Comparison of ENCODE assay signal across 8 cellular contexts in genomic region chr19:49677901-49678674, GRCh38. TPM values are rescaled to one million over a fixed set of nuclear protein-coding genes. Genes with fewer than 3 reads are reported as not detected.
DNase-seq lines count a peak whose midpoint lies in the region; ATAC-seq and TF ChIP-seq lines count a peak whose summit lies in the region.

No MANE protein-coding gene starts in this region.

- peak; percentile 77 to 82 for TF ChIP-seq CTCF in Caco-2 (IDR thresholded peaks at IDR 0.05; ENCODE audit: insufficient read depth in 1 of 2, low read depth in 1 of 2, low read length in 1 of 2, severe bottlenecking in 1 of 2, unreplicated experiment in 1 of 2)
- peak; percentile 62 for TF ChIP-seq CTCF in foreskin fibroblast (IDR thresholded peaks at IDR 0.05; ENCODE audit: low read depth, low read length)
- peak; percentile 54 for TF ChIP-seq CTCF in thoracic aorta (IDR thresholded peaks at IDR 0.05)

- H3K27ac Mint-ChIP-seq in Caco-2 (ENCODE audit: unreplicated experiment): peak overlapping the region; percentile 99
- H3K27ac Mint-ChIP-seq in activated T-helper 2 cell treated with anti-CD3 and anti-CD28 coated beads, Interferon-gamma antibody, Interleukin-2, Interleukin-4, amounts not matched to agents 10 μg/mL and 5 μg/mL and 100 μg/mL, durations not matched to agents 14 hours and 24 hours and 36 hours: peak overlapping the region; percentile 93

- DNase-seq in Caco-2 (peak; percentile 86 to 89), HuH-7.5 (ENCODE audit: low spot score) (peak; percentile 81), RKO (ENCODE audit: low spot score) (peak; percentile 71), foreskin fibroblast (peak in 1 of 2 donors; percentile 79), nucleus accumbens (lab: John Stamatoyannopoulos, UW) (peak in 46 of 56 donors; percentile 12 to 77 (median 39)), thoracic aorta (ENCODE audit: low spot score) (no peak)
- peak; percentile 71 for DNase-seq in activated T-helper 2 cell treated with anti-CD3 and anti-CD28 coated beads, Interferon-gamma antibody, Interleukin-2, Interleukin-4, amounts not matched to agents 10 μg/mL and 5 μg/mL and 100 μg/mL, durations not matched to agents 14 hours and 24 hours and 36 hours (ENCODE audit: low spot score)

- H3K4me3 Mint-ChIP-seq in Caco-2 (ENCODE audit: unreplicated experiment): peak overlapping the region; percentile 78
- H3K4me3 Mint-ChIP-seq in activated T-helper 2 cell treated with anti-CD3 and anti-CD28 coated beads, Interferon-gamma antibody, Interleukin-2, Interleukin-4, amounts not matched to agents 10 μg/mL and 5 μg/mL and 100 μg/mL, durations not matched to agents 14 hours and 24 hours and 36 hours (ENCODE audit: low read depth): peak overlapping the region; percentile 93

- H3K9me3 Mint-ChIP-seq in Caco-2 (ENCODE audit: unreplicated experiment): no peaks in the 10 kb centered on the region
- no peaks in the 10 kb centered on the region for H3K9me3 Mint-ChIP-seq in activated T-helper 2 cell treated with anti-CD3 and anti-CD28 coated beads, Interferon-gamma antibody, Interleukin-2, Interleukin-4, amounts not matched to agents 10 μg/mL and 5 μg/mL and 100 μg/mL, durations not matched to agents 14 hours and 24 hours and 36 hours

- peak overlapping the region; percentile 100 for H3K4me3 ChIP-seq in Caco-2 (ENCODE audit: low read depth, low read length)
- H3K4me3 ChIP-seq in foreskin fibroblast (ENCODE audit: low read depth in 1 of 2, low read length in 2 of 2): peak overlapping the region; percentile 94 to 99
- H3K4me3 ChIP-seq in thoracic aorta: peak overlapping the region; percentile 87

- TSS peak; percentile 45 for BruUV-seq in Caco-2 (replicated peaks; lab: Mats Ljungman, UMichigan)

- POLR2A ChIA-PET in Caco-2 (lab: Charles Lee): interaction anchor here (0.5 to 2.3 kb wide), 4 partner anchors 13 to 88 kb away, joined by 4 to 15 read pairs (median 5); partner anchors contain the start of genes BCL2L12, IRF3 and RRAS

- H3K4me1 ChIP-seq in Caco-2 (peaks cover 15% of the 10 kb centered on the region), thoracic aorta (ENCODE audit: control insufficient read depth in 1 of 2, low read depth in 2 of 2) (peaks cover 24 to 41% of the 10 kb centered on the region in 2 donors)

- H3K4me1 Mint-ChIP-seq in Caco-2 (ENCODE audit: low read depth, unreplicated experiment): peaks cover 9% of the 10 kb centered on the region
- peaks cover 19% of the 10 kb centered on the region for H3K4me1 Mint-ChIP-seq in activated T-helper 2 cell treated with anti-CD3 and anti-CD28 coated beads, Interferon-gamma antibody, Interleukin-2, Interleukin-4, amounts not matched to agents 10 μg/mL and 5 μg/mL and 100 μg/mL, durations not matched to agents 14 hours and 24 hours and 36 hours (ENCODE audit: low read depth)

- H3K27me3 Mint-ChIP-seq in Caco-2 (ENCODE audit: insufficient read depth, unreplicated experiment): no peaks in the 10 kb centered on the region
- no peaks in the 10 kb centered on the region for H3K27me3 Mint-ChIP-seq in activated T-helper 2 cell treated with anti-CD3 and anti-CD28 coated beads, Interferon-gamma antibody, Interleukin-2, Interleukin-4, amounts not matched to agents 10 μg/mL and 5 μg/mL and 100 μg/mL, durations not matched to agents 14 hours and 24 hours and 36 hours (ENCODE audit: low read depth)

- peak overlapping the region; percentile 80 to 83 for H3K27ac ChIP-seq in thoracic aorta

- no peaks in the 10 kb centered on the region for H3K9me3 ChIP-seq in Caco-2
- H3K9me3 ChIP-seq in thoracic aorta: no peaks in the 10 kb centered on the region

- H3K36me3 ChIP-seq in Caco-2 (ENCODE audit: control insufficient read depth, insufficient read depth, low read length) (peaks cover 2% of the 10 kb centered on the region; the same call in 1 of the 2 replicates), thoracic aorta (peaks cover 18% of the 10 kb centered on the region)

- CTCF ChIA-PET in Caco-2 (lab: Charles Lee): interaction anchor here (0.7 to 1.9 kb wide), 4 partner anchors 35 to 202 kb away, joined by 3 to 8 read pairs (median 4); partner anchors contain the start of gene AP2A1

- H3K27me3 ChIP-seq in Caco-2 (replicated peaks; ENCODE audit: control insufficient read depth, insufficient read depth, low read length): no peaks in the 10 kb centered on the region
- H3K27me3 ChIP-seq in thoracic aorta (replicated peaks; ENCODE audit: insufficient read depth): no peaks in the 10 kb centered on the region

- intact Hi-C loops in Caco-2 (cut with micrococcal nuclease; ENCODE audit: unreplicated experiment): loop anchor here (2.0 to 5.0 kb wide), 3 partner anchors 65 to 189 kb away; partner anchors contain the start of genes AP2A1 and PNKP
- intact Hi-C loops in activated T-helper 2 cell treated with anti-CD3 and anti-CD28 coated beads, Interferon-gamma antibody, Interleukin-2, Interleukin-4, amounts not matched to agents 10 μg/mL and 5 μg/mL and 100 μg/mL, durations not matched to agents 14 hours and 24 hours and 36 hours (cut with micrococcal nuclease): loop anchor here (2.0 to 5.0 kb wide), 3 partner anchors 89 to 189 kb away; partner anchors contain the start of genes AP2A1, PNKP and RPS11

- no peak for ATAC-seq in thoracic aorta (ENCODE audit: insufficient number of reproducible peaks, low FRiP score, low read depth)
- ATAC-seq in HG02840 (IDR thresholded peaks at IDR 0.05; ENCODE audit: low FRiP score, unreplicated experiment): no peak

- H3K36me3 Mint-ChIP-seq in Caco-2 (ENCODE audit: insufficient read depth, unreplicated experiment): peaks cover 67% of the 10 kb centered on the region
- peaks cover 32% of the 10 kb centered on the region for H3K36me3 Mint-ChIP-seq in activated T-helper 2 cell treated with anti-CD3 and anti-CD28 coated beads, Interferon-gamma antibody, Interleukin-2, Interleukin-4, amounts not matched to agents 10 μg/mL and 5 μg/mL and 100 μg/mL, durations not matched to agents 14 hours and 24 hours and 36 hours (ENCODE audit: low read depth)

RNA-seq across cellular contexts. Expression of gene PRMT1, which starts 1.0 kb away (rescaled TPM):
- total RNA-seq in Caco-2 (2022): 326 and 343 TPM in 2 replicates
- 431 TPM in 2 replicates for total RNA-seq in activated T-helper 2 cell treated with anti-CD3 and anti-CD28 coated beads, Interferon-gamma antibody, Interleukin-2, Interleukin-4, amounts not matched to agents 10 μg/mL and 5 μg/mL and 100 μg/mL, durations not matched to agents 14 hours and 24 hours and 36 hours
- 100 to 1,000 TPM; 116 to 118 TPM for total RNA-seq in thoracic aorta

RNA-seq across cellular contexts. Expression of gene ADM5, which starts 11.3 kb away (rescaled TPM):
- total RNA-seq in Caco-2 (2022) (8.5 and 10.4 TPM in 2 replicates), thoracic aorta (1 to 10 TPM; 2.8 to 6.4 TPM)
- total RNA-seq in activated T-helper 2 cell treated with anti-CD3 and anti-CD28 coated beads, Interferon-gamma antibody, Interleukin-2, Interleukin-4, amounts not matched to agents 10 μg/mL and 5 μg/mL and 100 μg/mL, durations not matched to agents 14 hours and 24 hours and 36 hours: 7.2 and 7.3 TPM in 2 replicates

RNA-seq across cellular contexts. Expression of gene BCL2L12, which starts 12.4 kb away (rescaled TPM):
- total RNA-seq in Caco-2 (2022): 103 and 111 TPM in 2 replicates
- total RNA-seq in activated T-helper 2 cell treated with anti-CD3 and anti-CD28 coated beads, Interferon-gamma antibody, Interleukin-2, Interleukin-4, amounts not matched to agents 10 μg/mL and 5 μg/mL and 100 μg/mL, durations not matched to agents 14 hours and 24 hours and 36 hours: 66.2 and 72.7 TPM in 2 replicates
- 1 to 10 TPM; 2.5 to 3.0 TPM for total RNA-seq in thoracic aorta

RNA-seq across cellular contexts. Expression of gene IRF3, which starts 12.4 kb away (rescaled TPM):
- total RNA-seq in Caco-2 (2022) (125 and 131 TPM in 2 replicates), thoracic aorta (10 to 100 TPM; 33.2 to 52.9 TPM)
- total RNA-seq in activated T-helper 2 cell treated with anti-CD3 and anti-CD28 coated beads, Interferon-gamma antibody, Interleukin-2, Interleukin-4, amounts not matched to agents 10 μg/mL and 5 μg/mL and 100 μg/mL, durations not matched to agents 14 hours and 24 hours and 36 hours: 135 and 147 TPM in 2 replicates

RNA-seq across cellular contexts. Expression of gene CPT1C, which starts 12.8 kb away (rescaled TPM):
- 1.9 and 2.0 TPM in 2 replicates for total RNA-seq in Caco-2 (2022)
- total RNA-seq in activated T-helper 2 cell treated with anti-CD3 and anti-CD28 coated beads, Interferon-gamma antibody, Interleukin-2, Interleukin-4, amounts not matched to agents 10 μg/mL and 5 μg/mL and 100 μg/mL, durations not matched to agents 14 hours and 24 hours and 36 hours: 2.8 and 2.9 TPM in 2 replicates
- total RNA-seq in thoracic aorta: 1 to 10 TPM; 2.5 to 3.9 TPM

Comparison
In these comparisons a context has a peak if more than half of its experiments do, and no peak if none do; other contexts are left out.
1. RNA of gene BCL2L12, which starts 12.4 kb away (total RNA-seq): 103 to 111 TPM in Caco-2 and 66.2 to 72.7 TPM in activated T-helper 2 cell treated with anti-CD3 and anti-CD28 coated beads, Interferon-gamma antibody, Interleukin-2, Interleukin-4, amounts not matched to agents 10 μg/mL and 5 μg/mL and 100 μg/mL, durations not matched to agents 14 hours and 24 hours and 36 hours; 2.5 to 3.0 TPM in thoracic aorta; every median in the first group is over 10 times any median in the second.
2. Peak in every context shown above with its lines, with median percentiles within 50 percentile points of each other: H3K4me3 ChIP-seq and CTCF ChIP-seq.